In genomic region chr4:26507286-26507685, GRCh38 we compare ENCODE assay signal across 2 cellular contexts.
TF ChIP-seq lines count a peak whose summit lies in the region.

No MANE protein-coding gene starts in this region.

TF ChIP-seq in HEK293, 187 proteins besides CTCF, POLR2A, EP300 and RAD21:
- no peak for TF ChIP-seq SP7 (tag by site-specific recombination; IDR thresholded peaks at IDR 0.05)
- no peak for TF ChIP-seq SETDB1 (IDR thresholded peaks at IDR 0.05; ENCODE audit: insufficient read length, low read length)
- peak; percentile 73 for TF ChIP-seq ZNF366 (tag by site-specific recombination; conservative IDR thresholded peaks at IDR 0.05)

TF ChIP-seq in H1, 55 proteins besides CTCF, POLR2A, EP300 and RAD21:
- TF ChIP-seq CHD2 (IDR thresholded peaks at IDR 0.05; ENCODE audit: low read length) (no peak), SIRT6 (IDR thresholded peaks at IDR 0.05; ENCODE audit: low read length) (no peak), RFX5 (IDR thresholded peaks at IDR 0.05; ENCODE audit: borderline replicate concordance, low read depth, low read length) (no peak), BACH1 (IDR thresholded peaks at IDR 0.05; ENCODE audit: low read length) (no peak), FOSL1 (IDR thresholded peaks at IDR 0.05; ENCODE audit: insufficient read depth, low read depth, low read length) (no peak), KDM4A (IDR thresholded peaks at IDR 0.05; ENCODE audit: low read depth, low read length, severe bottlenecking) (no peak), KDM1A (IDR thresholded peaks at IDR 0.05; ENCODE audit: borderline replicate concordance, low read length) (no peak), EGR1 (IDR thresholded peaks at IDR 0.05; ENCODE audit: borderline replicate concordance, low read depth, low read length) (no peak), SIN3A (conservative IDR thresholded peaks at IDR 0.05 in 1 of 2, IDR thresholded peaks at IDR 0.05 in 1 of 2; ENCODE audit: low read depth in 1 of 2, low read length in 2 of 2) (no peak), SUZ12 (IDR thresholded peaks at IDR 0.05; ENCODE audit: low read length) (no peak), POU5F1 (IDR thresholded peaks at IDR 0.05; ENCODE audit: low read depth, low read length) (no peak), SP2 (IDR thresholded peaks at IDR 0.05; ENCODE audit: low read length) (no peak), E2F6 (IDR thresholded peaks at IDR 0.05) (no peak)
